Comparison of ENCODE assay signal across 26 cellular contexts in the genomic region with DNA sequence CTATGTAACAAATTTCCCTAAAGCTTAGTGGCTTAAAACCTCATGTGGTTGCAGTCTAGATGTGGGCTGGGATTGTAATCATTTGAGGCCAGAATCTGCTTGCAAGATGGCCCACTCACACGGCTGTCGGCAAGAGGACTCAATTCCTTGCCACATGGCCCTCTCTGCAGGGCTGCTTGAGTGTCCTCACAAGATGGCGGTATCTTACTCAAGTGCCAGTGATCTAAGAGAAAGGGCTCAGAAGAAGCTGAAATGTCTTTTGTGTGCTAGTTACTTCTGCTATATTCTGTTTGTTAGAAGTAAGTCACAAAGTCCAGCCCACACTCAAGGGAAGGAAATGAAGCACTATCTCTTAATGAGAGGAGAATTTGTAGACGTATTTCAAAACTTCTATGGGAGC.
"Had no signal": no experiment of that assay in that cellular context is flagged by ENCODE, and none has a peak within 500 bp of the region (broad histone marks: within the 10 kb centered on the region; RNA-seq: fewer than 3 reads in every experiment).

No MANE protein-coding gene starts in this region.

- H3K27ac Mint-ChIP-seq: activated CD4-positive, alpha-beta T cell treated with anti-CD3 and anti-CD28 coated beads for 36 hours; activated CD4-positive, alpha-beta T cell treated with anti-CD3 and anti-CD28 coated beads, Interleukin-2, amount 10 ng/mL, durations not matched to agents 7 days and 5 days; activated CD8-positive, alpha-beta T cell treated with anti-CD3 and anti-CD28 coated beads, Interleukin-2, amount 10 ng/mL, durations not matched to agents 7 days and 5 days; activated naive CD4-positive, alpha-beta T cell treated with anti-CD3 and anti-CD28 coated beads, Interleukin-2, amount 10 ng/mL, durations not matched to agents 7 days and 5 days; activated naive CD8-positive, alpha-beta T cell; activated naive CD8-positive, alpha-beta T cell treated with anti-CD3 and anti-CD28 coated beads, Interleukin-2, amount 50 U/mL, for 24 hours; WTC11 had no signal

- DNase-seq: activated CD4-positive, alpha-beta T cell treated with anti-CD3 and anti-CD28 coated beads for 36 hours; activated CD4-positive, alpha-beta T cell treated with anti-CD3 and anti-CD28 coated beads, Interleukin-2, amount 10 ng/mL, durations not matched to agents 7 days and 5 days; activated CD4-positive, alpha-beta T cell treated with anti-CD3 and anti-CD28 coated beads, Interleukin-2, amount 50 U/mL, for 48 hours; activated CD8-positive, alpha-beta memory T cell treated with anti-CD3 and anti-CD28 coated beads, Interleukin-2, amount 50 U/mL, for 48 hours; activated CD8-positive, alpha-beta T cell treated with anti-CD3 and anti-CD28 coated beads, Interleukin-2, amount 10 ng/mL, durations not matched to agents 7 days and 5 days; activated effector memory CD4-positive, alpha-beta T cell treated with Interleukin-2 at 50 U/mL for 16 hours; activated naive CD4-positive, alpha-beta T cell treated with anti-CD3 and anti-CD28 coated beads, Interleukin-2, amount 10 ng/mL, durations not matched to agents 7 days and 5 days; activated naive CD8-positive, alpha-beta T cell treated with anti-CD3 and anti-CD28 coated beads, Interleukin-2, amount 50 U/mL, for 24 hours; activated T-cell treated with anti-CD3 and anti-CD28 coated beads, Interleukin-2, amount 50 U/mL, for 48 hours; central memory CD4-positive, alpha-beta T cell; Karpas-422; KBM-7; NCI-H1105; NCI-H1417 treated with DMSO at 0.1 percent for 48 hours; NCI-H187 treated with DMSO at 0.1 percent for 48 hours; NCI-H2081; NCI-H2171 treated with DMSO at 0.1 percent for 48 hours; NCI-H2227 treated with DMSO at 0.1 percent for 48 hours; NCI-H446; NCI-H524; SIG-M5 had no signal

- ATAC-seq: activated CD4-positive, alpha-beta T cell treated with anti-CD3 and anti-CD28 coated beads for 36 hours; activated CD4-positive, CD25-positive, alpha-beta regulatory T cell treated with anti-CD3 and anti-CD28 coated beads, Interleukin-2, amount 50 U/mL, for 24 hours; activated CD8-positive, alpha-beta T cell treated with anti-CD3 and anti-CD28 coated beads, Interleukin-2, amount 10 ng/mL, durations not matched to agents 7 days and 5 days; activated naive CD8-positive, alpha-beta T cell treated with anti-CD3 and anti-CD28 coated beads, Interleukin-2, amount 50 U/mL, for 24 hours; Panc1; WTC11 had no signal

- H3K36me3 Mint-ChIP-seq: activated naive CD4-positive, alpha-beta T cell treated with anti-CD3 and anti-CD28 coated beads, Interleukin-2, amount 10 ng/mL, durations not matched to agents 7 days and 5 days; brain; WTC11 had no signal

- H3K4me1 Mint-ChIP-seq: activated CD4-positive, alpha-beta T cell treated with anti-CD3 and anti-CD28 coated beads for 36 hours; activated CD4-positive, alpha-beta T cell treated with anti-CD3 and anti-CD28 coated beads, Interleukin-2, amount 10 ng/mL, durations not matched to agents 7 days and 5 days; activated naive CD4-positive, alpha-beta T cell treated with anti-CD3 and anti-CD28 coated beads, Interleukin-2, amount 10 ng/mL, durations not matched to agents 7 days and 5 days; activated naive CD8-positive, alpha-beta T cell treated with anti-CD3 and anti-CD28 coated beads, Interleukin-2, amount 50 U/mL, for 24 hours had no signal

- H3K4me3 Mint-ChIP-seq: activated CD4-positive, alpha-beta T cell treated with anti-CD3 and anti-CD28 coated beads for 36 hours; activated CD4-positive, alpha-beta T cell treated with anti-CD3 and anti-CD28 coated beads, Interleukin-2, amount 10 ng/mL, durations not matched to agents 7 days and 5 days; activated CD8-positive, alpha-beta T cell treated with anti-CD3 and anti-CD28 coated beads, Interleukin-2, amount 10 ng/mL, durations not matched to agents 7 days and 5 days; activated naive CD4-positive, alpha-beta T cell treated with anti-CD3 and anti-CD28 coated beads, Interleukin-2, amount 10 ng/mL, durations not matched to agents 7 days and 5 days; activated naive CD8-positive, alpha-beta T cell; activated naive CD8-positive, alpha-beta T cell treated with anti-CD3 and anti-CD28 coated beads, Interleukin-2, amount 50 U/mL, for 24 hours; brain; WTC11 had no signal
